ENCODE assay signal across 36 cellular contexts in the genomic region with DNA sequence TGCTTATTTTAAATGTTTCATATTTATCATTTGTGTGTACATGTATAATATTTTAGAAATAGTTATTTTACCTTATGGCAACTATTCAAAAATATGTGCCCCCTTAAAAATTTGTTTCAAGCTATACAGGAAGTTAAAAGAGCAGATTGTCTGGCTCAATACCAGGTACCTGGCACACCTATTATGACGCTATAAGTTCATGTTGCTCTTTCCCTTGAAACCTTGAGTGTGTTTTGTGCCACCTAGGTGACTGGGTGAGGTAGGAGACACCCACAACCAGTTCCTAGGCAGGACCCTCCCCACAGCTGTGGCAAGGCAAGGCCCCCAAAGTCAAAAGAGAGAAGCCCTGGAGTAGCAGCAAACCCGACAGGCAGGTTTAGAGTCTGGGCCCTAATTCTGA.
"Had no signal": no experiment of that assay in that cellular context is flagged by ENCODE, and none has a peak within 500 bp of the region (broad histone marks: within the 10 kb centered on the region; RNA-seq: fewer than 3 reads in every experiment).

No MANE protein-coding gene starts in this region.

- H3K4me1 Mint-ChIP-seq: activated B cell treated with CpG ODN at 0.5 μM for 24 hours; activated CD4-positive, alpha-beta T cell treated with anti-CD3 and anti-CD28 coated beads, Interleukin-2, amount 10 ng/mL, durations not matched to agents 24 days and 14 days; activated naive CD8-positive, alpha-beta T cell treated with anti-CD3 and anti-CD28 coated beads for 36 hours; activated T-helper 17 cell treated with anti-CD3 and anti-CD28 coated beads, Interleukin-2, amount 50 U/mL, for 72 hours; T-cell had no signal

- H3K4me3 ChIP-seq: adrenal gland, body of pancreas, breast epithelium had no signal

- H3K27ac Mint-ChIP-seq: activated B cell treated with CpG ODN at 0.5 μM for 24 hours; activated CD4-positive, alpha-beta memory T cell treated with anti-CD3 and anti-CD28 coated beads for 36 hours; activated CD4-positive, alpha-beta T cell treated with anti-CD3 and anti-CD28 coated beads, Interleukin-2, amount 10 ng/mL, durations not matched to agents 24 days and 14 days; activated CD8-positive, alpha-beta T cell treated with anti-CD3 and anti-CD28 coated beads for 36 hours; activated naive CD4-positive, alpha-beta T cell treated with anti-CD3 and anti-CD28 coated beads for 36 hours; activated naive CD4-positive, alpha-beta T cell treated with anti-CD3 and anti-CD28 coated beads, Interleukin-2, amount 50 U/mL, for 72 hours; activated naive CD8-positive, alpha-beta T cell treated with anti-CD3 and anti-CD28 coated beads for 36 hours; activated T-cell treated with anti-CD3 and anti-CD28 coated beads, Interleukin-2, amount 50 U/mL, for 72 hours; activated T-helper 1 cell treated with anti-CD3 and anti-CD28 coated beads, Interleukin-12 subunit alpha, Interleukin-12 subunit beta, Interleukin-2, Interleukin-4 antibody, amounts not matched to agents 30 ng/mL and 10 ng/mL and 1 ng/mL, durations not matched to agents 14 hours and 24 hours and 36 hours; activated T-helper 17 cell treated with anti-CD3 and anti-CD28 coated beads, Interleukin-2, amount 50 U/mL, for 72 hours; T-cell; T-helper 2 cell treated with Interferon-gamma antibody and Interleukin-4, amounts not matched to agents 5 μg/mL and 100 μg/mL, for 36 hours had no signal

- H3K27ac ChIP-seq: adrenal gland, body of pancreas, brain microvascular endothelial cell, breast epithelium, VCaP had no signal

- H3K36me3 ChIP-seq: adrenal gland, brain microvascular endothelial cell, breast epithelium had no signal

- H3K4me1 ChIP-seq: adrenal gland, breast epithelium had no signal

- FAIRE-seq: astrocyte, TTC549 had no signal

- DNase-seq: activated B cell treated with CpG ODN at 0.5 μM for 24 hours; activated CD4-positive, alpha-beta memory T cell treated with anti-CD3 and anti-CD28 coated beads for 36 hours; activated CD4-positive, alpha-beta T cell treated with anti-CD3 and anti-CD28 coated beads for 4 hours; activated CD4-positive, alpha-beta T cell treated with anti-CD3 and anti-CD28 coated beads, Interleukin-2, amount 10 ng/mL, durations not matched to agents 24 days and 14 days; activated CD4-positive, alpha-beta T cell treated with anti-CD3 and anti-CD28 coated beads, Interleukin-2, amount 50 U/mL, for 1 hour; activated CD4-positive, alpha-beta T cell treated with anti-CD3 and anti-CD28 coated beads, Interleukin-2, amount 50 U/mL, for 4 hours; activated CD4-positive, CD25-positive, alpha-beta regulatory T cell treated with anti-CD3 and anti-CD28 coated beads, Interleukin-2, amount 50 U/mL, for 72 hours; activated CD8-positive, alpha-beta memory T cell treated with anti-CD3 and anti-CD28 coated beads, Interleukin-2, amount 50 U/mL, for 4 hours; activated CD8-positive, alpha-beta T cell treated with anti-CD3 and anti-CD28 coated beads for 36 hours; activated effector memory CD4-positive, alpha-beta T cell treated with anti-CD3 and anti-CD28 coated beads, Interleukin-2, amount 50 U/mL, for 16 hours; activated gamma-delta T cell treated with Interleukin-2 at 50 U/mL for 16 hours; activated naive CD4-positive, alpha-beta T cell; activated naive CD4-positive, alpha-beta T cell treated with anti-CD3 and anti-CD28 coated beads for 36 hours; activated naive CD4-positive, alpha-beta T cell treated with anti-CD3 and anti-CD28 coated beads, Interleukin-2, amount 50 U/mL, for 16 hours; activated naive CD8-positive, alpha-beta T cell treated with anti-CD3 and anti-CD28 coated beads for 36 hours; activated T-cell treated with anti-CD3 and anti-CD28 coated beads for 4 hours; activated T-cell treated with anti-CD3 and anti-CD28 coated beads, Interleukin-2, amount 50 U/mL, for 1 hour; activated T-cell treated with anti-CD3 and anti-CD28 coated beads, Interleukin-2, amount 50 U/mL, for 4 hours; activated T-cell treated with anti-CD3 and anti-CD28 coated beads, Interleukin-2, amount 50 U/mL, for 72 hours; adrenal gland; amniotic stem cell; aorta; body of pancreas; brain microvascular endothelial cell; central memory CD4-positive, alpha-beta T cell; T-cell; T-helper 2 cell; T-helper 9 cell had no signal

- H3K36me3 Mint-ChIP-seq: activated CD4-positive, alpha-beta memory T cell treated with anti-CD3 and anti-CD28 coated beads for 36 hours; activated naive CD4-positive, alpha-beta T cell treated with anti-CD3 and anti-CD28 coated beads, Interleukin-2, amount 50 U/mL, for 72 hours; activated naive CD8-positive, alpha-beta T cell treated with anti-CD3 and anti-CD28 coated beads for 36 hours; T-cell had no signal

- H3K4me3 Mint-ChIP-seq: activated B cell treated with CpG ODN at 0.5 μM for 24 hours; activated CD4-positive, alpha-beta memory T cell treated with anti-CD3 and anti-CD28 coated beads for 36 hours; activated CD4-positive, alpha-beta T cell treated with anti-CD3 and anti-CD28 coated beads, Interleukin-2, amount 10 ng/mL, durations not matched to agents 24 days and 14 days; activated CD8-positive, alpha-beta T cell treated with anti-CD3 and anti-CD28 coated beads for 36 hours; activated naive CD4-positive, alpha-beta T cell treated with anti-CD3 and anti-CD28 coated beads for 36 hours; activated naive CD8-positive, alpha-beta T cell treated with anti-CD3 and anti-CD28 coated beads for 36 hours; activated T-cell treated with anti-CD3 and anti-CD28 coated beads, Interleukin-2, amount 50 U/mL, for 4 hours; activated T-cell treated with anti-CD3 and anti-CD28 coated beads, Interleukin-2, amount 50 U/mL, for 72 hours; activated T-helper 1 cell treated with anti-CD3 and anti-CD28 coated beads, Interleukin-12 subunit alpha, Interleukin-12 subunit beta, Interleukin-2, Interleukin-4 antibody, amounts not matched to agents 30 ng/mL and 10 ng/mL and 1 ng/mL, durations not matched to agents 14 hours and 24 hours and 36 hours; activated T-helper 17 cell treated with anti-CD3 and anti-CD28 coated beads, Interleukin-2, amount 50 U/mL, for 72 hours; T-cell; T-helper 2 cell treated with Interferon-gamma antibody and Interleukin-4, amounts not matched to agents 5 μg/mL and 100 μg/mL, for 36 hours had no signal

- H3K27me3 ChIP-seq: adrenal gland, body of pancreas, brain microvascular endothelial cell, breast epithelium had no signal

- ATAC-seq: activated CD8-positive, alpha-beta T cell treated with anti-CD3 and anti-CD28 coated beads for 36 hours; activated naive CD4-positive, alpha-beta T cell treated with anti-CD3 and anti-CD28 coated beads, Interleukin-2, amount 50 U/mL, for 72 hours; activated T-cell treated with anti-CD3 and anti-CD28 coated beads, Interleukin-2, amount 50 U/mL, for 4 hours; activated T-cell treated with anti-CD3 and anti-CD28 coated beads, Interleukin-2, amount 50 U/mL, for 72 hours; activated T-helper 17 cell treated with anti-CD3 and anti-CD28 coated beads, Interleukin-2, amount 50 U/mL, for 72 hours; body of pancreas; T-cell had no signal

- H3K9me3 ChIP-seq: adrenal gland, body of pancreas, breast epithelium had no signal
